ENCODE assay signal across 9 cellular contexts in the genomic region with DNA sequence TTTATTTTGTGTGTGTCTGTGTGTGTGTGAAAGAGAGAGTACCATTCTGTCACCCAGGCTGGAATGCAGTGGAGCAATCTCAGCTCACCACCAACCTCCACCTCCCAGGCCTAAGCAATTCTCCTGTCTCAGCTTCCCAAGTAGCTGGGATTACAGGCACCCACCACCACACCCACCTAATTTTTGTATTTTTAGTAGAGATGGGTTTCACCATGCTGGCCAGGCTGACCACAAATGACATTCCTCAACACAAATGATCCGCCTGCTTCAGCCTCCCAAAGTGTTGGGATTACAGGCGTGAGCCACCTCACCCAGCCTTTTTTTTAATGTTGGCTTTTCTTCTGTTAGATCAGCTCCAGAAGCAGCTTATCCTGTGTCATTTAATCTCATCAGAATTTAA. TPM values are rescaled to one million over a fixed set of nuclear protein-coding genes. Genes with fewer than 3 reads are reported as not detected.
DNase-seq lines count a peak whose midpoint lies in the region; FAIRE-seq and TF ChIP-seq lines count a peak whose summit lies in the region.
"Not testable (repeated sequence)": the region's sequence is repeated elsewhere in the genome, so short reads cannot be mapped to it uniquely, and the experiment has no call there.
"Had no signal": no experiment of that assay in that cellular context is flagged by ENCODE, and none has a peak within 500 bp of the region (broad histone marks: within the 10 kb centered on the region; RNA-seq: fewer than 3 reads in every experiment).

No MANE protein-coding gene starts in this region.

- FAIRE-seq in astrocyte (lab: Jason Lieb, UNC): not testable (repeated sequence)

- peaks cover 39% of the 10 kb centered on the region for H3K4me1 ChIP-seq in CD8-positive, alpha-beta memory T cell (ENCODE audit: insufficient read depth, low read length)
- not testable (repeated sequence) for H3K4me1 ChIP-seq in astrocyte (ENCODE audit: insufficient read depth, low read length); endodermal cell (ENCODE audit: control insufficient read depth, insufficient read depth, low read length)

- not testable (repeated sequence) for H3K9ac ChIP-seq in astrocyte (ENCODE audit: low read length); endodermal cell (ENCODE audit: extremely low read depth, low read length, poor library complexity, severe bottlenecking)

- peaks cover 20 to 71% (median 20%) of the 10 kb centered on the region in 3 donors for H3K36me3 Mint-ChIP-seq in CD8-positive, alpha-beta memory T cell
- peaks cover 87% of the 10 kb centered on the region for H3K36me3 Mint-ChIP-seq in activated T-cell treated with anti-CD3 and anti-CD28 coated beads, Interleukin-2, amount 50 U/mL, for 24 hours (ENCODE audit: low read depth)
- H3K36me3 Mint-ChIP-seq in astrocyte (ENCODE audit: low read depth, unreplicated experiment): peaks cover 31% of the 10 kb centered on the region
- peaks cover 75% of the 10 kb centered on the region for H3K36me3 Mint-ChIP-seq in endodermal cell (ENCODE audit: low read depth)
- H3K36me3 Mint-ChIP-seq in nephron progenitor cell (ENCODE audit: low read depth): peaks cover 79% of the 10 kb centered on the region
- peaks cover 72% of the 10 kb centered on the region for H3K36me3 Mint-ChIP-seq in stimulated activated naive CD8-positive, alpha-beta T cell treated with anti-CD3 and anti-CD28 coated beads, Interleukin-15, Interleukin-2, amounts not matched to agents 100 ng/mL and 50 ng/mL, for 24 hours (ENCODE audit: low read depth)

- 94 to 100% methylated on average over 2 of the region's 2 CpGs for WGBS in endodermal cell (ENCODE audit: insufficient coverage in 1 of 2, insufficient read length in 1 of 2), 2 experiments

- H3K27me3 ChIP-seq in CD8-positive, alpha-beta memory T cell (ENCODE audit: insufficient read depth, low read length, poor library complexity, severe bottlenecking); astrocyte (ENCODE audit: insufficient read depth, low read length); endodermal cell (ENCODE audit: control insufficient read depth, insufficient read depth, low read length, poor library complexity, severe bottlenecking): not testable (repeated sequence)

- peaks cover 31% of the 10 kb centered on the region for H3K36me3 ChIP-seq in CD8-positive, alpha-beta memory T cell (ENCODE audit: insufficient read depth, low read length)
- H3K36me3 ChIP-seq in astrocyte (ENCODE audit: insufficient read depth, low read length) (peaks cover 33% of the 10 kb centered on the region), endodermal cell (ENCODE audit: control insufficient read depth, insufficient read depth, low read length) (peaks cover 84% of the 10 kb centered on the region)

- peak overlapping the region in 6 of 8 donors; percentile 2 to 92 (median 63) for H3K27ac Mint-ChIP-seq in CD8-positive, alpha-beta memory T cell
- H3K27ac Mint-ChIP-seq in activated T-cell treated with anti-CD3 and anti-CD28 coated beads, Interleukin-2, amount 50 U/mL, for 24 hours: peak overlapping the region; percentile 74
- H3K27ac Mint-ChIP-seq in astrocyte (ENCODE audit: unreplicated experiment): peak overlapping the region; percentile 80
- not testable (repeated sequence) for H3K27ac Mint-ChIP-seq in endodermal cell
- H3K27ac Mint-ChIP-seq in nephron progenitor cell: peak overlapping the region; percentile 81
- peak overlapping the region; percentile 74 for H3K27ac Mint-ChIP-seq in stimulated activated naive CD8-positive, alpha-beta T cell treated with anti-CD3 and anti-CD28 coated beads, Interleukin-15, Interleukin-2, amounts not matched to agents 100 ng/mL and 50 ng/mL, for 24 hours

- peak overlapping the region in 4 of 7 donors; percentile 59 to 77 (median 68) for H3K4me3 Mint-ChIP-seq in CD8-positive, alpha-beta memory T cell
- not testable (repeated sequence) for H3K4me3 Mint-ChIP-seq in activated T-cell treated with anti-CD3 and anti-CD28 coated beads, Interleukin-2, amount 50 U/mL, for 24 hours; astrocyte (ENCODE audit: unreplicated experiment); endodermal cell; nephron progenitor cell; stimulated activated naive CD8-positive, alpha-beta T cell treated with anti-CD3 and anti-CD28 coated beads, Interleukin-15, Interleukin-2, amounts not matched to agents 100 ng/mL and 50 ng/mL, for 24 hours

- H3K9me3 ChIP-seq in CD8-positive, alpha-beta memory T cell (ENCODE audit: low read length); astrocyte (ENCODE audit: insufficient read depth, low read depth, low read length): not testable (repeated sequence)
- H3K9me3 ChIP-seq in endodermal cell (ENCODE audit: control insufficient read depth, low read length): peaks cover 17% of the 10 kb centered on the region

- peaks cover 51 to 80% (median 67%) of the 10 kb centered on the region in 3 donors for H3K4me1 Mint-ChIP-seq in CD8-positive, alpha-beta memory T cell
- peaks cover 69% of the 10 kb centered on the region for H3K4me1 Mint-ChIP-seq in activated T-cell treated with anti-CD3 and anti-CD28 coated beads, Interleukin-2, amount 50 U/mL, for 24 hours (ENCODE audit: low read depth)
- H3K4me1 Mint-ChIP-seq in astrocyte (ENCODE audit: low read depth, unreplicated experiment) (peaks cover 30% of the 10 kb centered on the region), endodermal cell (peaks cover 10% of the 10 kb centered on the region), nephron progenitor cell (peaks cover 50% of the 10 kb centered on the region)
- peaks cover 59% of the 10 kb centered on the region for H3K4me1 Mint-ChIP-seq in stimulated activated naive CD8-positive, alpha-beta T cell treated with anti-CD3 and anti-CD28 coated beads, Interleukin-15, Interleukin-2, amounts not matched to agents 100 ng/mL and 50 ng/mL, for 24 hours (ENCODE audit: low read depth)

- not testable (repeated sequence) for DNase-seq in CD8-positive, alpha-beta memory T cell; RWPE1 (ENCODE audit: low spot score); activated T-cell treated with anti-CD3 and anti-CD28 coated beads, Interleukin-2, amount 50 U/mL, for 24 hours; astrocyte (ENCODE audit: low read depth); nephron progenitor cell
- DNase-seq in endodermal cell: peak; percentile 30

- H2AFZ ChIP-seq in astrocyte (ENCODE audit: low read depth, low read length): not testable (repeated sequence)

- not testable (repeated sequence) for H3K4me3 ChIP-seq in CD8-positive, alpha-beta memory T cell (ENCODE audit: low read length); astrocyte (ENCODE audit: insufficient read depth, low read depth, low read length); endodermal cell (ENCODE audit: low read length)

- peaks cover 96% of the 10 kb centered on the region for H3K79me2 ChIP-seq in astrocyte (ENCODE audit: insufficient read depth, low read length)

- CTCF ChIA-PET in CD8-positive, alpha-beta memory T cell (lab: Charles Lee): interaction anchor here (1.6 kb wide), 1 partner anchor 33 kb away, joined by 6 read pairs; no protein-coding TSS in a partner anchor
- CTCF ChIA-PET in RWPE1 (lab: Yijun Ruan, JAX): not testable (repeated sequence)

- peaks cover 97% of the 10 kb centered on the region for H4K20me1 ChIP-seq in astrocyte (ENCODE audit: insufficient read depth, low read length)

- H3K27me3 Mint-ChIP-seq in CD8-positive, alpha-beta memory T cell; activated T-cell treated with anti-CD3 and anti-CD28 coated beads, Interleukin-2, amount 50 U/mL, for 24 hours; astrocyte (ENCODE audit: low read depth, unreplicated experiment); endodermal cell (ENCODE audit: insufficient read depth); nephron progenitor cell (ENCODE audit: low read depth, poor library complexity); stimulated activated naive CD8-positive, alpha-beta T cell treated with anti-CD3 and anti-CD28 coated beads, Interleukin-15, Interleukin-2, amounts not matched to agents 100 ng/mL and 50 ng/mL, for 24 hours: not testable (repeated sequence)

- not testable (repeated sequence) for TF ChIP-seq CTCF in RWPE1 (conservative IDR thresholded peaks at IDR 0.05; ENCODE audit: low read depth); astrocyte (IDR thresholded peaks at IDR 0.05; ENCODE audit: insufficient read depth, low read depth, low read length); endodermal cell (conservative IDR thresholded peaks at IDR 0.05); nephron progenitor cell (IDR thresholded peaks at IDR 0.05)

- not testable (repeated sequence) for H3K4me2 ChIP-seq in astrocyte (ENCODE audit: low read length)

- H3K27ac ChIP-seq in CD8-positive, alpha-beta memory T cell (ENCODE audit: low read depth, low read length); astrocyte (ENCODE audit: low read depth, low read length); endodermal cell (ENCODE audit: low read depth, low read length): not testable (repeated sequence)
- peak overlapping the region; percentile 19 for H3K27ac ChIP-seq in RWPE1

- POLR2A ChIA-PET in CD8-positive, alpha-beta memory T cell (lab: Charles Lee); RWPE1 (lab: Yijun Ruan, JAX; ENCODE audit: low non-redundant PET): not testable (repeated sequence)

- not testable (repeated sequence) for H3K9me3 Mint-ChIP-seq in CD8-positive, alpha-beta memory T cell; activated T-cell treated with anti-CD3 and anti-CD28 coated beads, Interleukin-2, amount 50 U/mL, for 24 hours; astrocyte (ENCODE audit: unreplicated experiment); endodermal cell; stimulated activated naive CD8-positive, alpha-beta T cell treated with anti-CD3 and anti-CD28 coated beads, Interleukin-15, Interleukin-2, amounts not matched to agents 100 ng/mL and 50 ng/mL, for 24 hours
- peaks cover 19% of the 10 kb centered on the region for H3K9me3 Mint-ChIP-seq in nephron progenitor cell

RNA-seq across cellular contexts. Expression of a gene that starts 50.4 kb away (rescaled TPM):
- under 1 TPM; 0.13 to 0.16 TPM for total RNA-seq in CD8-positive, alpha-beta memory T cell
- not detected for polyA plus RNA-seq in CD8-positive, alpha-beta memory T cell
- total RNA-seq in astrocyte (0.41 and 1.9 TPM in 2 replicates), endodermal cell (1 to 10 TPM; 1.0 to 1.9 TPM)
- 0.36 TPM for polyA plus RNA-seq in endodermal cell (2013, experiment 1 of 2)
- 1.0 TPM for polyA plus RNA-seq in endodermal cell (2013, experiment 2 of 2)
- total RNA-seq: RPMI7951 had no signal
- polyA plus RNA-seq: IgD-negative memory B cell had no signal
